21 cellular contexts compared by ENCODE assay signal in genomic region chr4:113747949-113748348, GRCh38. TPM values are rescaled to one million over a fixed set of nuclear protein-coding genes. Genes with fewer than 3 reads are reported as not detected.
A peak's percentile ranks its signal among the peaks of the same experiment; 100 is the strongest.
DNase-seq lines count a peak whose midpoint lies in the region; ATAC-seq, FAIRE-seq and TF ChIP-seq lines count a peak whose summit lies in the region.
"Had no signal": no experiment of that assay in that cellular context is flagged by ENCODE, and none has a peak within 500 bp of the region (broad histone marks: within the 10 kb centered on the region; RNA-seq: fewer than 3 reads in every experiment).

No MANE protein-coding gene starts in this region.

- 73 to 79% methylated on average over 2 to 3 of the region's 3 CpGs for WGBS in endodermal cell (ENCODE audit: insufficient coverage in 1 of 2, insufficient read length in 1 of 2), 2 experiments

- peaks cover 37% of the 10 kb centered on the region for H3K4me1 Mint-ChIP-seq in endodermal cell
- peaks cover 32% of the 10 kb centered on the region for H3K4me1 Mint-ChIP-seq in progenitor cell of endocrine pancreas (ENCODE audit: low read depth)
- peaks cover 27% of the 10 kb centered on the region for H3K4me1 Mint-ChIP-seq in chondrocyte (ENCODE audit: low read depth)
- H3K4me1 Mint-ChIP-seq: GM23338 had no signal

- H3K4me1 ChIP-seq in HUES48 (ENCODE audit: control insufficient read depth, insufficient read depth, low read length) (no peaks in the 10 kb centered on the region; the same call in 1 of the 2 replicates), endodermal cell (ENCODE audit: control insufficient read depth, insufficient read depth, low read length) (peaks cover 5% of the 10 kb centered on the region)

- H3K27ac Mint-ChIP-seq in endodermal cell (peak overlapping the region; percentile 63), progenitor cell of endocrine pancreas (peak overlapping the region; percentile 72), chondrocyte (ENCODE audit: unreplicated experiment) (no peak overlapping the region)
- H3K27ac Mint-ChIP-seq: CD4-positive, CD25-positive, alpha-beta regulatory T cell; CD8-positive, alpha-beta memory T cell; GM23338; HFFc6; IgD-negative memory B cell had no signal

- H3K9ac ChIP-seq in HUES48 (ENCODE audit: low read depth, low read length), result no peak overlapping the region
- H3K9ac ChIP-seq in endodermal cell (ENCODE audit: extremely low read depth, low read length, poor library complexity, severe bottlenecking), result no peak overlapping the region

- peak; percentile 41 for FAIRE-seq in GM18507 (lab: Jason Lieb, UNC)
- FAIRE-seq: D721Med, GM12891 had no signal

- H3K36me3 Mint-ChIP-seq in endodermal cell (ENCODE audit: low read depth) (peaks cover 11% of the 10 kb centered on the region), progenitor cell of endocrine pancreas (ENCODE audit: insufficient read depth) (peaks cover 14% of the 10 kb centered on the region), chondrocyte (ENCODE audit: low read depth) (peaks cover 20% of the 10 kb centered on the region)

- peak overlapping the region; percentile 51 for H3K27ac ChIP-seq in HUES48 (ENCODE audit: low read depth, low read length)
- no peak overlapping the region for H3K27ac ChIP-seq in endodermal cell (ENCODE audit: low read depth, low read length)

- peak overlapping the region; percentile 38 for H3K4me3 Mint-ChIP-seq in endodermal cell
- H3K4me3 Mint-ChIP-seq in progenitor cell of endocrine pancreas (ENCODE audit: low read depth), result no peak overlapping the region
- H3K4me3 Mint-ChIP-seq in chondrocyte (ENCODE audit: unreplicated experiment), result no peak overlapping the region
- H3K4me3 Mint-ChIP-seq: CD4-positive, CD25-positive, alpha-beta regulatory T cell; CD8-positive, alpha-beta memory T cell; GM23338; HFFc6; IgD-negative memory B cell had no signal

- intact Hi-C loops in left cardiac atrium (cut with DNase I), result no loop called here

- no peak for DNase-seq in GM18507 (ENCODE audit: extremely low spot score, insufficient read length, low read depth)
- no peak for DNase-seq in endodermal cell
- DNase-seq in progenitor cell of endocrine pancreas (ENCODE audit: low spot score, unreplicated experiment), result no peak
- DNase-seq in MV-4-11 (lab: John Stamatoyannopoulos, UW), result no peak
- no peak for DNase-seq in chondrocyte (ENCODE audit: low spot score)
- no peak for DNase-seq in left cardiac atrium
- DNase-seq: ACHN; BE2C; C1 segment of cervical spinal cord; CD4-positive, CD25-positive, alpha-beta regulatory T cell; CD8-positive, alpha-beta memory T cell; COR-L47; H7; HFFc6; KBM-7 had no signal

- ATAC-seq in left cardiac atrium, result no peak
- ATAC-seq: GM23338, HCT116 had no signal

- H3K9me3 ChIP-seq in HUES48 (ENCODE audit: control insufficient read depth, insufficient read depth, low read length), result no peaks in the 10 kb centered on the region
- no peaks in the 10 kb centered on the region for H3K9me3 ChIP-seq in endodermal cell (ENCODE audit: control insufficient read depth, low read length)
- H3K9me3 ChIP-seq: BE2C had no signal

- H3K36me3 ChIP-seq in HUES48 (ENCODE audit: control insufficient read depth, insufficient read depth, low read length) (no peaks in the 10 kb centered on the region), endodermal cell (ENCODE audit: control insufficient read depth, insufficient read depth, low read length) (peaks cover 13% of the 10 kb centered on the region)
- H3K36me3 ChIP-seq: BE2C had no signal

- TF ChIP-seq CTCF in endodermal cell (conservative IDR thresholded peaks at IDR 0.05) (no peak), progenitor cell of endocrine pancreas (IDR thresholded peaks at IDR 0.05; ENCODE audit: unreplicated experiment) (no peak), chondrocyte (IDR thresholded peaks at IDR 0.05) (no peak)

- H3K4me3 ChIP-seq in HUES48 (ENCODE audit: low read depth, low read length), result no peak overlapping the region
- peak overlapping the region; percentile 35 for H3K4me3 ChIP-seq in endodermal cell (ENCODE audit: low read length)
- H3K4me3 ChIP-seq: GM23338 had no signal

- H3K27me3 Mint-ChIP-seq in endodermal cell (ENCODE audit: insufficient read depth) (no peaks in the 10 kb centered on the region), progenitor cell of endocrine pancreas (no peaks in the 10 kb centered on the region), chondrocyte (ENCODE audit: low read depth) (no peaks in the 10 kb centered on the region)
- H3K27me3 Mint-ChIP-seq: CD4-positive, CD25-positive, alpha-beta regulatory T cell; CD8-positive, alpha-beta memory T cell; IgD-negative memory B cell had no signal

- no peaks in the 10 kb centered on the region for H3K27me3 ChIP-seq in HUES48 (ENCODE audit: control insufficient read depth, insufficient read depth, low read length)
- no peaks in the 10 kb centered on the region for H3K27me3 ChIP-seq in endodermal cell (ENCODE audit: control insufficient read depth, insufficient read depth, low read length, poor library complexity, severe bottlenecking)
- H3K27me3 ChIP-seq: BE2C had no signal

- H3K9me3 Mint-ChIP-seq in endodermal cell, result peaks cover 3% of the 10 kb centered on the region
- H3K9me3 Mint-ChIP-seq in progenitor cell of endocrine pancreas (ENCODE audit: low read depth), result peaks cover 4% of the 10 kb centered on the region
- H3K9me3 Mint-ChIP-seq in chondrocyte (ENCODE audit: low read depth), result no peaks in the 10 kb centered on the region
- H3K9me3 Mint-ChIP-seq: CD8-positive, alpha-beta memory T cell; GM23338; HFFc6 had no signal

RNA-seq across cellular contexts. Expression of gene CAMK2D, which starts 13.6 kb away (rescaled TPM):
- total RNA-seq in endodermal cell (100 to 1,000 TPM in 1 of 2 donors, 10 to 100 TPM in 1; 91.1 to 120 TPM), progenitor cell of endocrine pancreas (72.2 and 74.4 TPM in 2 replicates), chondrocyte (69.2 to 76.8 TPM (median 73.7 TPM) in 3 replicates), left cardiac atrium (100 to 1,000 TPM; 133 to 136 TPM)
- 44.9 TPM for polyA plus RNA-seq in endodermal cell (2013, experiment 1 of 2)
- polyA plus RNA-seq in endodermal cell (2013, experiment 2 of 2), result 44.1 TPM
